16 cellular contexts compared by ENCODE assay signal in genomic region chr18:55918449-55918848, GRCh38.
A peak's percentile ranks its signal among the peaks of the same experiment; 100 is the strongest.
DNase-seq lines count a peak whose midpoint lies in the region; TF ChIP-seq lines count a peak whose summit lies in the region.
"Had no signal": no experiment of that assay in that cellular context is flagged by ENCODE, and none has a peak within 500 bp of the region (broad histone marks: within the 10 kb centered on the region; RNA-seq: fewer than 3 reads in every experiment).

No MANE protein-coding gene starts in this region.

- H3K27ac ChIP-seq in osteoblast (ENCODE audit: low read depth, low read length) (no peak overlapping the region), hepatocyte (no peak overlapping the region)
- H3K27ac ChIP-seq: BLaER1 had no signal

- no peaks in the 10 kb centered on the region for H3K9me2 ChIP-seq in hepatocyte (replicated peaks; ENCODE audit: insufficient read depth)

- no peak overlapping the region for H3K4me3 Mint-ChIP-seq in activated CD4-positive, alpha-beta T cell treated with anti-CD3 and anti-CD28 coated beads, Interleukin-2, amount 10 ng/mL, durations not matched to agents 7 days and 5 days

- H3K36me3 ChIP-seq in osteoblast (ENCODE audit: insufficient read depth, low read length) (no peaks in the 10 kb centered on the region), hepatocyte (replicated peaks; ENCODE audit: insufficient read depth, low read depth) (no peaks in the 10 kb centered on the region)
- H3K36me3 ChIP-seq: BLaER1 had no signal

- H3K4me1 ChIP-seq in osteoblast (ENCODE audit: insufficient read depth, low read length) (no peaks in the 10 kb centered on the region), hepatocyte (ENCODE audit: insufficient read depth) (no peaks in the 10 kb centered on the region)
- H3K4me1 ChIP-seq: BLaER1 had no signal

- no peaks in the 10 kb centered on the region for H3K4me1 Mint-ChIP-seq in activated CD4-positive, alpha-beta T cell treated with anti-CD3 and anti-CD28 coated beads, Interleukin-2, amount 10 ng/mL, durations not matched to agents 7 days and 5 days

- no peak for TF ChIP-seq CTCF in osteoblast (IDR thresholded peaks at IDR 0.05; ENCODE audit: extremely low read depth, low read depth, low read length)
- no peak for TF ChIP-seq CTCF in hepatocyte (IDR thresholded peaks at IDR 0.05; ENCODE audit: poor library complexity)

- H3K27me3 Mint-ChIP-seq in activated CD4-positive, alpha-beta T cell treated with anti-CD3 and anti-CD28 coated beads, Interleukin-2, amount 10 ng/mL, durations not matched to agents 7 days and 5 days, result no peaks in the 10 kb centered on the region

- CTCF ChIA-PET in activated CD4-positive, alpha-beta T cell treated with anti-CD3 and anti-CD28 coated beads, Interleukin-2, amount 10 ng/mL, durations not matched to agents 7 days and 5 days (lab: Charles Lee), result no interaction called here

- H4K20me1 ChIP-seq in osteoblast (ENCODE audit: insufficient read depth, low read length) (no peaks in the 10 kb centered on the region), hepatocyte (ENCODE audit: insufficient read depth, poor library complexity, severe bottlenecking) (no peaks in the 10 kb centered on the region)
- H4K20me1 ChIP-seq: BLaER1 had no signal

- no peaks in the 10 kb centered on the region for H3K36me3 Mint-ChIP-seq in activated CD4-positive, alpha-beta T cell treated with anti-CD3 and anti-CD28 coated beads, Interleukin-2, amount 10 ng/mL, durations not matched to agents 7 days and 5 days (ENCODE audit: low read depth)

- H3K4me2 ChIP-seq in osteoblast (ENCODE audit: insufficient read depth, low read length) (peak overlapping the region; percentile 20), hepatocyte (no peak overlapping the region)
- H3K4me2 ChIP-seq: BLaER1 had no signal

- H2AFZ ChIP-seq in osteoblast (ENCODE audit: low read length) (no peak overlapping the region), hepatocyte (no peak overlapping the region)

- no peak overlapping the region for H3K27ac Mint-ChIP-seq in activated CD4-positive, alpha-beta T cell treated with anti-CD3 and anti-CD28 coated beads, Interleukin-2, amount 10 ng/mL, durations not matched to agents 7 days and 5 days

- DNase-seq in EH (ENCODE audit: low read depth), result peak; percentile 62
- DNase-seq in RPMI8226, result peak; percentile 4
- DNase-seq in fibroblast of gingiva (ENCODE audit: low read depth), result peak; percentile 9
- no peak for DNase-seq in osteoblast (ENCODE audit: insufficient read length, low spot score, missing footprints)
- DNase-seq in DMS79 (lab: John Stamatoyannopoulos, UW), result no peak
- no peak for DNase-seq in hepatocyte (ENCODE audit: low spot score)
- no peak for DNase-seq in LoVo (ENCODE audit: low spot score)
- DNase-seq in activated CD4-positive, alpha-beta T cell treated with anti-CD3 and anti-CD28 coated beads, Interleukin-2, amount 10 ng/mL, durations not matched to agents 7 days and 5 days, result no peak
- DNase-seq: DMS 273 treated with DMSO at 0.1 percent for 48 hours, KBM-7, NCI-H1105, NCI-H187 treated with DMSO at 0.1 percent for 48 hours, NCI-H446 treated with DMSO at 0.1 percent for 48 hours, NCI-H774 had no signal

- H3K9me3 ChIP-seq in osteoblast (ENCODE audit: low read depth, low read length) (no peaks in the 10 kb centered on the region), hepatocyte (ENCODE audit: low read depth) (no peaks in the 10 kb centered on the region)

- no peaks in the 10 kb centered on the region for H3K9me3 Mint-ChIP-seq in activated CD4-positive, alpha-beta T cell treated with anti-CD3 and anti-CD28 coated beads, Interleukin-2, amount 10 ng/mL, durations not matched to agents 7 days and 5 days

- 42% methylated on average over 6 of the region's 6 CpGs for WGBS in hepatocyte (ENCODE audit: low lambda C conversion rate, missing lambda C conversion rate)

- H3K79me2 ChIP-seq in osteoblast (ENCODE audit: insufficient read depth, low read length) (no peaks in the 10 kb centered on the region), hepatocyte (no peaks in the 10 kb centered on the region)

- H3K4me3 ChIP-seq in osteoblast (ENCODE audit: insufficient read depth, low read length) (no peak overlapping the region), hepatocyte (no peak overlapping the region)
- H3K4me3 ChIP-seq: BLaER1, GM12878 had no signal

- no peaks in the 10 kb centered on the region for H3K27me3 ChIP-seq in osteoblast (ENCODE audit: insufficient read depth, low read length)
- no peaks in the 10 kb centered on the region for H3K27me3 ChIP-seq in hepatocyte
- H3K27me3 ChIP-seq: BLaER1 had no signal

- POLR2A ChIA-PET in activated CD4-positive, alpha-beta T cell treated with anti-CD3 and anti-CD28 coated beads, Interleukin-2, amount 10 ng/mL, durations not matched to agents 7 days and 5 days (lab: Charles Lee), result no interaction called here

Comparison
In these comparisons a context has a peak if more than half of its experiments do, and no peak if none do; other contexts are left out.
1. DNase-seq: peak in EH (single experiment), RPMI8226 (single experiment) and fibroblast of gingiva (single experiment); none in osteoblast (single experiment), DMS79 (single experiment), hepatocyte (single experiment), LoVo (single experiment) and activated CD4-positive, alpha-beta T cell treated with anti-CD3 and anti-CD28 coated beads, Interleukin-2, amount 10 ng/mL, durations not matched to agents 7 days and 5 days (single experiment).